In the genomic region with DNA sequence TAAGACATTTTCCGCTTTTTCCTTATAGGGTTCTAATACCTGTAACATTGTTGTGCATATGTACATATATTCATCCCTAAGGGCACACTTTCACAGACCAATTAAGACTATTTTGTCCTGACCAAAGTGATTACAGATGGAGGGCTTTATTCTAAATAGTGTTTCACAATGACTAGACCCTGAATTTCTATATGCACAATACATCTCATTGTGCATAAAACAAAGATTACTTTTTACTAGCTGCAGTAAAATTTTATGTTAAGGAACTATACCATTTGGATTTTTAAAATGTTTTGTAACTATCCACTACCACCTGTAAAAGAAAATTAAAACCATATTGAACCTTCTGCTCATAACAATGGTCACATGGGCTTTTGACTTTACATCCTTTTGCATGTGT, we compare ENCODE assay signal across 24 cellular contexts.
"Had no signal": no experiment of that assay in that cellular context is flagged by ENCODE, and none has a peak within 500 bp of the region (broad histone marks: within the 10 kb centered on the region; RNA-seq: fewer than 3 reads in every experiment).

No MANE protein-coding gene starts in this region.

- H3K4me1 ChIP-seq: parathyroid adenoma, psoas muscle, right lobe of liver, stomach, thyroid gland, tibial nerve, upper lobe of right lung, uterus had no signal

- H3K36me3 ChIP-seq: ovary, right lobe of liver, sigmoid colon, stomach, thoracic aorta, thyroid gland, tibial nerve, upper lobe of right lung, uterus had no signal

- H3K9ac ChIP-seq: neural progenitor cell, parathyroid adenoma had no signal

- H3K79me2 ChIP-seq: parathyroid adenoma had no signal

- H3K27ac ChIP-seq: neural progenitor cell, ovary, parathyroid adenoma, psoas muscle, right lobe of liver, sigmoid colon, stomach, thoracic aorta, thyroid gland, tibial nerve, upper lobe of right lung, uterus had no signal

- H3K4me3 ChIP-seq: neural progenitor cell, ovary, psoas muscle, right lobe of liver, sigmoid colon, stomach, thoracic aorta, thyroid gland, tibial nerve, upper lobe of right lung, uterus had no signal

- H3K9me3 ChIP-seq: ovary, psoas muscle, right lobe of liver, sigmoid colon, stomach, thoracic aorta, thyroid gland, tibial nerve, upper lobe of right lung, uterus had no signal

- H3K27me3 ChIP-seq: neural progenitor cell, ovary, right lobe of liver, sigmoid colon, stomach, thyroid gland, tibial nerve, upper lobe of right lung, uterus had no signal

- DNase-seq: natural killer cell; occipital lobe; ovary; posterior cingulate gyrus; psoas muscle; right cardiac atrium; right lobe of liver; sigmoid colon; small intestine; stimulated activated CD4-positive, alpha-beta T cell treated with anti-CD3 and anti-CD28 coated beads, Interleukin-15, amount 100 ng/mL, for 24 hours; stimulated activated CD4-positive, alpha-beta T cell treated with anti-CD3 and anti-CD28 coated beads, Interleukin-2, amount 100 ng/mL, for 24 hours; stimulated activated CD4-positive, alpha-beta T cell treated with anti-CD3 and anti-CD28 coated beads, Interleukin-2, amount 100 ng/mL, for 48 hours; stimulated activated CD4-positive, alpha-beta T cell treated with anti-CD3 and anti-CD28 coated beads, Interleukin-4, amount 100 ng/mL, for 24 hours; stimulated activated naive B cell treated with anti-CD40 and anti-IgM and Interleukin-4, amounts not matched to agents 10 μg/mL and 1 μg/mL and 100 μg/mL, for 72 hours; stimulated activated naive CD4-positive, alpha-beta T cell treated with Interleukin-2 at 50 U/mL for 16 hours; stomach; thyroid gland; upper lobe of right lung; uterus had no signal

- H2AFZ ChIP-seq: neural progenitor cell, parathyroid adenoma had no signal

- ATAC-seq: natural killer cell; psoas muscle; right cardiac atrium; right lobe of liver; stimulated activated effector memory CD8-positive, alpha-beta T cell treated with anti-CD3 and anti-CD28 coated beads, Interleukin-12 subunit alpha, Interleukin-12 subunit beta, amount 100 ng/mL, for 72 hours; stimulated activated naive B cell treated with anti-CD40 and anti-IgM and Interleukin-4, amounts not matched to agents 10 μg/mL and 1 μg/mL and 100 μg/mL, for 72 hours; upper lobe of right lung had no signal

- H3K4me2 ChIP-seq: neural progenitor cell had no signal
